In the genomic region with DNA sequence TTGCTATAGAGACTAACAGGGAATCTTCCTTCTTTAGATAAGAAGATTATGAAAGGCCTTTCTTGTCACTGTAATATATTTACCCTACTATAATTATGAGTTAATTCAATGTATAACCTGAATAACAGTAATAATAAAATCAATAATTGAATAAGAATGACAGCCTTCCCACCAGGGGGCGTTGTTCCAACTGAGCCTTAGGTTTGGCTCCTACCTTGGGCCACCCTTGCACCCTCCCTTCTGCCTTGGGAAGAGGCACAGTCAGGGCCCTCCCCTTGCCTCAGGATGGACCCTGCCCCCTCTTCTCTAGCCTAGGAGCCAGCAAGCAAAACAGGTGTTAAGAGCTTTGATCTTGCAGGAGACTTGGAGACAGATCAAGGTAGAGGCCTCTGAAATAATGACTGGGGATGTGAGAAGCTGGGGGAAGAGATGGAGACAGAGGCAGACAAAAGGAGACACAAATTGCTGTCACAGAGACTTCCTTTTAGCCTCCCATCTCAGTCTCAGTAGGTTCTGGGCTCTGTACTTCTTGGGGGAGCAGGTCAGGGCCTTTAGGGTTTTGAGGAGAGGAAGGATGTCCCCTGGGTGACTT, we compare ENCODE assay signal across 9 cellular contexts. TPM values are rescaled to one million over a fixed set of nuclear protein-coding genes. Genes with fewer than 3 reads are reported as not detected.
A peak's percentile ranks its signal among the peaks of the same experiment; 100 is the strongest.
DNase-seq lines count a peak whose midpoint lies in the region; ATAC-seq and TF ChIP-seq lines count a peak whose summit lies in the region.
"Had no signal": no experiment of that assay in that cellular context is flagged by ENCODE, and none has a peak within 500 bp of the region (broad histone marks: within the 10 kb centered on the region; RNA-seq: fewer than 3 reads in every experiment).

No MANE protein-coding gene starts in this region.

- no peak overlapping the region for H3K9ac ChIP-seq in neuronal stem cell (ENCODE audit: low read depth, low read length, poor library complexity)

- no peak overlapping the region for H2BK15ac ChIP-seq in neuronal stem cell (ENCODE audit: low read length)

- peaks cover 16% of the 10 kb centered on the region for H3K27me3 Mint-ChIP-seq in activated CD8-positive, alpha-beta T cell treated with anti-CD3 and anti-CD28 coated beads, Interleukin-2, amount 10 ng/mL, durations not matched to agents 7 days and 5 days (ENCODE audit: low read depth)

- H3K4me2 ChIP-seq in neuronal stem cell (ENCODE audit: insufficient read depth, low read length, poor library complexity, severe bottlenecking) = no peak overlapping the region

- no peak overlapping the region for H4K91ac ChIP-seq in neuronal stem cell (ENCODE audit: low read depth, low read length, poor library complexity)

- no peaks in the 10 kb centered on the region for H3K4me1 ChIP-seq in iPS DF 6.9 (ENCODE audit: control insufficient read depth, insufficient read depth, low read length)
- H3K4me1 ChIP-seq in neuronal stem cell (ENCODE audit: control insufficient read depth in 2 of 2, insufficient read depth in 1 of 2, low read depth in 1 of 2, low read length in 2 of 2) = peaks cover 0 to 3% of the 10 kb centered on the region in 2 donors

- H3K9me3 ChIP-seq in iPS DF 6.9 (ENCODE audit: control insufficient read depth, insufficient read depth, low read length) = no peaks in the 10 kb centered on the region
- H3K9me3 ChIP-seq in neuronal stem cell (replicated peaks in 1 of 2; ENCODE audit: control insufficient read depth in 2 of 2, insufficient read depth in 1 of 2, low read depth in 1 of 2, low read length in 2 of 2) = no peaks in the 10 kb centered on the region
- H3K9me3 ChIP-seq: thoracic aorta had no signal

- H3K23ac ChIP-seq in neuronal stem cell (ENCODE audit: low read depth, low read length, poor library complexity) = no peak overlapping the region

- H2AFZ ChIP-seq in neuronal stem cell (ENCODE audit: low read length) = no peak overlapping the region

- WGBS in iPS DF 6.9 (ENCODE audit: insufficient coverage, insufficient read length) = no CpG with 5 or more reads among the region's 1 CpG
- WGBS in neuronal stem cell (ENCODE audit: extremely low coverage in 2 of 2, insufficient read length in 2 of 2, insufficient replicate concordance in 1 of 2), 2 donors = no CpG with 5 or more reads among the region's 1 CpG

- no peak overlapping the region for H3K27ac Mint-ChIP-seq in activated CD8-positive, alpha-beta T cell treated with anti-CD3 and anti-CD28 coated beads, Interleukin-2, amount 10 ng/mL, durations not matched to agents 7 days and 5 days

- H2AK5ac ChIP-seq in neuronal stem cell (ENCODE audit: low read depth, low read length) = no peak overlapping the region

- H2BK120ac ChIP-seq in neuronal stem cell (ENCODE audit: low read depth, low read length) = no peak overlapping the region

- no peak overlapping the region for H3K4me3 ChIP-seq in AG10803 (ENCODE audit: low read length)
- no peak overlapping the region for H3K4me3 ChIP-seq in iPS DF 6.9 (ENCODE audit: low read length)
- H3K4me3 ChIP-seq in neuronal stem cell (ENCODE audit: low read length in 2 of 2) = no peak overlapping the region
- H3K4me3 ChIP-seq: thoracic aorta had no signal

- CTCF ChIA-PET in HEK293T (lab: Yijun Ruan, JAX) = interaction anchor here (0.6 to 1.3 kb wide), 9 partner anchors 9 to 196 kb away, joined by 3 to 15 read pairs (median 6); no protein-coding TSS in a partner anchor
- CTCF ChIA-PET in activated CD8-positive, alpha-beta T cell treated with anti-CD3 and anti-CD28 coated beads, Interleukin-2, amount 10 ng/mL, durations not matched to agents 7 days and 5 days (lab: Charles Lee) = interaction anchor here (0.6 to 2.1 kb wide), 5 partner anchors 9 to 141 kb away, joined by 3 to 9 read pairs (median 3); no protein-coding TSS in a partner anchor

- POLR2A ChIA-PET in HEK293T (lab: Yijun Ruan, JAX) = no interaction called here
- POLR2A ChIA-PET in activated CD8-positive, alpha-beta T cell treated with anti-CD3 and anti-CD28 coated beads, Interleukin-2, amount 10 ng/mL, durations not matched to agents 7 days and 5 days (lab: Charles Lee) = no interaction called here

- no peaks in the 10 kb centered on the region for H3K4me1 Mint-ChIP-seq in activated CD8-positive, alpha-beta T cell treated with anti-CD3 and anti-CD28 coated beads, Interleukin-2, amount 10 ng/mL, durations not matched to agents 7 days and 5 days (ENCODE audit: low read depth)

- H3K9me3 Mint-ChIP-seq in activated CD8-positive, alpha-beta T cell treated with anti-CD3 and anti-CD28 coated beads, Interleukin-2, amount 10 ng/mL, durations not matched to agents 7 days and 5 days (ENCODE audit: insufficient read depth) = no peaks in the 10 kb centered on the region

- H3K36me3 ChIP-seq in iPS DF 6.9 (ENCODE audit: control insufficient read depth, insufficient read depth, low read length) (no peaks in the 10 kb centered on the region), neuronal stem cell (replicated peaks in 1 of 2; ENCODE audit: control insufficient read depth in 2 of 2, insufficient read depth in 2 of 2, low read length in 2 of 2) (no peaks in the 10 kb centered on the region)
- H3K36me3 ChIP-seq: thoracic aorta had no signal

- no peaks in the 10 kb centered on the region for H3K36me3 Mint-ChIP-seq in activated CD8-positive, alpha-beta T cell treated with anti-CD3 and anti-CD28 coated beads, Interleukin-2, amount 10 ng/mL, durations not matched to agents 7 days and 5 days (ENCODE audit: low read depth)

- H2BK5ac ChIP-seq in neuronal stem cell (ENCODE audit: low read length) = no peak overlapping the region

- H2BK12ac ChIP-seq in neuronal stem cell (ENCODE audit: low read length) = no peak overlapping the region

- H3K4me3 Mint-ChIP-seq in activated CD8-positive, alpha-beta T cell treated with anti-CD3 and anti-CD28 coated beads, Interleukin-2, amount 10 ng/mL, durations not matched to agents 7 days and 5 days = no peak overlapping the region

- no peak overlapping the region for H3K27ac ChIP-seq in iPS DF 6.9 (ENCODE audit: low read length)
- no peak overlapping the region for H3K27ac ChIP-seq in neuronal stem cell (replicated peaks; ENCODE audit: low read length)
- H3K27ac ChIP-seq: thoracic aorta had no signal

- no peak overlapping the region for H4K8ac ChIP-seq in neuronal stem cell (ENCODE audit: low read depth, low read length)

- H3K14ac ChIP-seq in neuronal stem cell (ENCODE audit: low read length) = no peak overlapping the region

- no peaks in the 10 kb centered on the region for H3K79me1 ChIP-seq in neuronal stem cell (ENCODE audit: low read depth, low read length)

- peak; percentile 57 for TF ChIP-seq CTCF in AG10803 (conservative IDR thresholded peaks at IDR 0.05; ENCODE audit: low read length)

- H3K4ac ChIP-seq in neuronal stem cell (ENCODE audit: low read length) = no peak overlapping the region

- DNase-seq in AG10803 (ENCODE audit: low read depth) (peak; percentile 33), HEK293T (ENCODE audit: extremely low spot score) (peak; percentile 59), iPS DF 6.9 (ENCODE audit: low read depth, low spot score) (peak; percentile 45), Ammon's horn (ENCODE audit: low spot score) (no peak), neuronal stem cell (ENCODE audit: low spot score) (no peak), NCI-H2196 treated with DMSO at 0.1 percent for 48 hours (lab: John Stamatoyannopoulos, UW; ENCODE audit: unreplicated experiment) (no peak)
- DNase-seq in activated CD8-positive, alpha-beta T cell treated with anti-CD3 and anti-CD28 coated beads, Interleukin-2, amount 10 ng/mL, durations not matched to agents 7 days and 5 days = peak; percentile 35

- no peak for ATAC-seq in activated CD8-positive, alpha-beta T cell treated with anti-CD3 and anti-CD28 coated beads, Interleukin-2, amount 10 ng/mL, durations not matched to agents 7 days and 5 days
- ATAC-seq in HG03571 (IDR thresholded peaks at IDR 0.05; ENCODE audit: unreplicated experiment) = no peak

- H3K27me3 ChIP-seq in iPS DF 6.9 (ENCODE audit: control insufficient read depth, insufficient read depth, low read length) (no peaks in the 10 kb centered on the region; the same call in 1 of the 2 replicates), neuronal stem cell (ENCODE audit: control insufficient read depth in 3 of 3, insufficient read depth in 3 of 3, low read depth in 1 of 3, low read length in 3 of 3) (peaks cover 0 to 43% (median 4%) of the 10 kb centered on the region in 3 experiments)

- H3K18ac ChIP-seq in neuronal stem cell (ENCODE audit: low read length) = no peak overlapping the region

TF ChIP-seq in HEK293T, 16 proteins besides CTCF, POLR2A, EP300 and RAD21:
- no peak for TF ChIP-seq FOXA1 (IDR thresholded peaks at IDR 0.05)
- TF ChIP-seq ZNF384 (IDR thresholded peaks at IDR 0.05) = no peak
- TF ChIP-seq NFRKB (IDR thresholded peaks at IDR 0.05) = no peak
- TF ChIP-seq HDGF (IDR thresholded peaks at IDR 0.05; ENCODE audit: borderline replicate concordance) = no peak
- TF ChIP-seq, protein P1, sequence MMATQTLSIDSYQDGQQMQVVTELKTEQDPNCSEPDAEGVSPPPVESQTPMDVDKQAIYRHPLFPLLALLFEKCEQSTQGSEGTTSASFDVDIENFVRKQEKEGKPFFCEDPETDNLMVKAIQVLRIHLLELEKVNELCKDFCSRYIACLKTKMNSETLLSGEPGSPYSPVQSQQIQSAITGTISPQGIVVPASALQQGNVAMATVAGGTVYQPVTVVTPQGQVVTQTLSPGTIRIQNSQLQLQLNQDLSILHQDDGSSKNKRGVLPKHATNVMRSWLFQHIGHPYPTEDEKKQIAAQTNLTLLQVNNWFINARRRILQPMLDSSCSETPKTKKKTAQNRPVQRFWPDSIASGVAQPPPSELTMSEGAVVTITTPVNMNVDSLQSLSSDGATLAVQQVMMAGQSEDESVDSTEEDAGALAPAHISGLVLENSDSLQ (IDR thresholded peaks at IDR 0.05) = no peak
- no peak for TF ChIP-seq FOXM1 (IDR thresholded peaks at IDR 0.05; ENCODE audit: borderline replicate concordance)
- no peak for TF ChIP-seq SUZ12 (IDR thresholded peaks at IDR 0.05)

RNA-seq across cellular contexts. Expression of a gene that starts 40.1 kb away (rescaled TPM):
- total RNA-seq in activated CD8-positive, alpha-beta T cell treated with anti-CD3 and anti-CD28 coated beads, Interleukin-2, amount 10 ng/mL, durations not matched to agents 7 days and 5 days = not detected
- polyA plus RNA-seq in neuronal stem cell (2013, experiment 1 of 2) = 0.35 TPM
- 0.35 TPM for polyA plus RNA-seq in neuronal stem cell (2013, experiment 2 of 2)
- total RNA-seq: thoracic aorta had no signal

Comparison
In these comparisons a context has a peak if more than half of its experiments do, and no peak if none do; other contexts are left out.
1. DNase-seq: peak in AG10803 (single experiment), HEK293T (single experiment), activated CD8-positive, alpha-beta T cell treated with anti-CD3 and anti-CD28 coated beads, Interleukin-2, amount 10 ng/mL, durations not matched to agents 7 days and 5 days (single experiment) and iPS DF 6.9 (single experiment); none in Ammon's horn (single experiment), neuronal stem cell (single experiment) and NCI-H2196 treated with DMSO at 0.1 percent for 48 hours (single experiment).